7 cellular contexts compared by ENCODE assay signal in the genomic region with DNA sequence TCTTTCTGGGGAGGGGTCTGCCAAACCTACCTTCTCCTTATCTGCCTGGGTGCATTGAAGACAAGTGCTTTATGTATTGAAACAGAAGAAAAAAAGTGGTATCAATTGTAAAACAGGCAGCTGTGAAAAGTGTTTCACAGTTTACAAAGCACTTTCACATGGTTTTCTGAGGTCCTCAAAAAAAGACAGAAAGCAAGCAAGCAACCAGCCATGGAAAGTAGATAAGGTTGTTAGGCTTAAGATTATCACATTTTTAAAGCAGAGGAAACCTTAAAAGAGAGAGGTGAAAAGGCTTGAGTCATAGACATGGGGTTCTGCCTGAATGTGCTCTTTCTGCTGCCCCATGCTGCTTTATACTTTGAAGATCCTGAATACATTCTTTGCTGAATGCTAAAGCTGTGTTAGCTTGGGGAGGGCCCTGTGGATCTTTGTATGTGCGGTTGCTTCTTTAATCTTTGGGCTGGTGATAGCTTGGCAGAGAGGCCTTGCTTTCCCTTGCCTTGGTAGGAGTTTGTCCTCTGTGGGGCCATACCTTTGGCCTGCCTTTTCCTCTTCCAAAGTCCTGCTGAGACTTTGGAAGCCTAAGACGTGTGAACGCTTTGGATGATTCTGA. TPM values are rescaled to one million over a fixed set of nuclear protein-coding genes. Genes with fewer than 3 reads are reported as not detected.
A peak's percentile ranks its signal among the peaks of the same experiment; 100 is the strongest.
DNase-seq lines count a peak whose midpoint lies in the region; ATAC-seq and TF ChIP-seq lines count a peak whose summit lies in the region.

No MANE protein-coding gene starts in this region.

- H3K36me3 Mint-ChIP-seq in activated T-helper 1 cell treated with anti-CD3 and anti-CD28 coated beads, Interleukin-12 subunit alpha, Interleukin-12 subunit beta, Interleukin-2, Interleukin-4 antibody, amounts not matched to agents 30 ng/mL and 10 ng/mL and 1 ng/mL, durations not matched to agents 14 hours and 24 hours and 36 hours (ENCODE audit: low read depth) = peaks cover 42% of the 10 kb centered on the region

- H3K9ac ChIP-seq in HUES48 (ENCODE audit: low read depth, low read length) (no peak overlapping the region), iPS-15b (ENCODE audit: low read depth, low read length) (no peak overlapping the region)

- peak overlapping the region; percentile 99 for H3K27ac Mint-ChIP-seq in activated T-helper 1 cell treated with anti-CD3 and anti-CD28 coated beads, Interleukin-12 subunit alpha, Interleukin-12 subunit beta, Interleukin-2, Interleukin-4 antibody, amounts not matched to agents 30 ng/mL and 10 ng/mL and 1 ng/mL, durations not matched to agents 14 hours and 24 hours and 36 hours

- no peaks in the 10 kb centered on the region for H3K36me3 ChIP-seq in HUES48 (ENCODE audit: control insufficient read depth, insufficient read depth, low read length)
- H3K36me3 ChIP-seq in iPS-15b (ENCODE audit: control insufficient read depth, insufficient read depth, low read length) = no peaks in the 10 kb centered on the region
- peaks cover 0 to 10% (median 6%) of the 10 kb centered on the region in 4 donors for H3K36me3 ChIP-seq in stomach
- H3K36me3 ChIP-seq in mucosa of descending colon (ENCODE audit: low read depth) = no peaks in the 10 kb centered on the region

- no peaks in the 10 kb centered on the region for H3K9me3 Mint-ChIP-seq in activated T-helper 1 cell treated with anti-CD3 and anti-CD28 coated beads, Interleukin-12 subunit alpha, Interleukin-12 subunit beta, Interleukin-2, Interleukin-4 antibody, amounts not matched to agents 30 ng/mL and 10 ng/mL and 1 ng/mL, durations not matched to agents 14 hours and 24 hours and 36 hours

- H3K9me3 ChIP-seq in HUES48 (ENCODE audit: control insufficient read depth, insufficient read depth, low read length) = no peaks in the 10 kb centered on the region
- H3K9me3 ChIP-seq in iPS-15b (ENCODE audit: control insufficient read depth, insufficient read depth, low read length) = no peaks in the 10 kb centered on the region
- H3K9me3 ChIP-seq in stomach = no peaks in the 10 kb centered on the region
- H3K9me3 ChIP-seq in mucosa of descending colon = no peaks in the 10 kb centered on the region

- WGBS in stomach, 5 donors = 20 to 56% (median 38%) methylated on average over 3 of the region's 3 CpGs

- peak overlapping the region; percentile 76 for H3K27ac ChIP-seq in HUES48 (ENCODE audit: low read depth, low read length)
- peak overlapping the region; percentile 93 to 98 (median 94) for H3K27ac ChIP-seq in stomach

- peaks cover 73% of the 10 kb centered on the region for H3K4me1 Mint-ChIP-seq in activated T-helper 1 cell treated with anti-CD3 and anti-CD28 coated beads, Interleukin-12 subunit alpha, Interleukin-12 subunit beta, Interleukin-2, Interleukin-4 antibody, amounts not matched to agents 30 ng/mL and 10 ng/mL and 1 ng/mL, durations not matched to agents 14 hours and 24 hours and 36 hours (ENCODE audit: low read depth)

- no peak for TF ChIP-seq POLR2A in stomach (IDR thresholded peaks at IDR 0.05)

- H3K4me3 Mint-ChIP-seq in activated T-helper 1 cell treated with anti-CD3 and anti-CD28 coated beads, Interleukin-12 subunit alpha, Interleukin-12 subunit beta, Interleukin-2, Interleukin-4 antibody, amounts not matched to agents 30 ng/mL and 10 ng/mL and 1 ng/mL, durations not matched to agents 14 hours and 24 hours and 36 hours = peak overlapping the region; percentile 100

- H3K4me3 ChIP-seq in HUES48 (ENCODE audit: low read depth, low read length) = peak overlapping the region; percentile 69
- peak overlapping the region; percentile 88 for H3K4me3 ChIP-seq in iPS-15b (ENCODE audit: low read depth, low read length)
- peak overlapping the region; percentile 61 to 83 (median 72) for H3K4me3 ChIP-seq in stomach
- no peak overlapping the region for H3K4me3 ChIP-seq in mucosa of descending colon

- ATAC-seq in mucosa of descending colon (no peak), GM18868 (IDR thresholded peaks at IDR 0.05; ENCODE audit: unreplicated experiment) (no peak)

- intact Hi-C loops in activated T-helper 1 cell treated with anti-CD3 and anti-CD28 coated beads, Interleukin-12 subunit alpha, Interleukin-12 subunit beta, Interleukin-2, Interleukin-4 antibody, amounts not matched to agents 30 ng/mL and 10 ng/mL and 1 ng/mL, durations not matched to agents 14 hours and 24 hours and 36 hours (cut with micrococcal nuclease) = loop anchor here (1.0 to 5.0 kb wide), 5 partner anchors 14 to 173 kb away; no protein-coding TSS in a partner anchor
- intact Hi-C loops in stomach (cut with DNase I; ENCODE audit: low total_unique reads) (loop anchor here (10.0 kb wide), 1 partner anchor 57 kb away; no protein-coding TSS in a partner anchor), mucosa of descending colon (cut with DNase I, micrococcal nuclease) (no loop called here)

- H3K4me1 ChIP-seq in HUES48 (ENCODE audit: control insufficient read depth, insufficient read depth, low read length) (peaks cover 44% of the 10 kb centered on the region), iPS-15b (ENCODE audit: control insufficient read depth, insufficient read depth, low read length) (peaks cover 19% of the 10 kb centered on the region), stomach (peaks cover 63 to 84% (median 71%) of the 10 kb centered on the region in 4 donors), mucosa of descending colon (ENCODE audit: low read depth) (peaks cover 42% of the 10 kb centered on the region)

- no peak for TF ChIP-seq EP300 in stomach (IDR thresholded peaks at IDR 0.05)

- H3K27me3 ChIP-seq in HUES48 (ENCODE audit: control insufficient read depth, insufficient read depth, low read length) (peaks cover 25% of the 10 kb centered on the region), iPS-15b (ENCODE audit: control insufficient read depth, insufficient read depth, low read length) (peaks cover 14% of the 10 kb centered on the region), stomach (no peaks in the 10 kb centered on the region)

- no peaks in the 10 kb centered on the region for H3K27me3 Mint-ChIP-seq in activated T-helper 1 cell treated with anti-CD3 and anti-CD28 coated beads, Interleukin-12 subunit alpha, Interleukin-12 subunit beta, Interleukin-2, Interleukin-4 antibody, amounts not matched to agents 30 ng/mL and 10 ng/mL and 1 ng/mL, durations not matched to agents 14 hours and 24 hours and 36 hours (ENCODE audit: insufficient read depth)

- TF ChIP-seq CTCF in stomach (IDR thresholded peaks at IDR 0.05) (no peak), mucosa of descending colon (IDR thresholded peaks at IDR 0.05) (no peak)

- no peak for DNase-seq in activated T-helper 1 cell treated with anti-CD3 and anti-CD28 coated beads, Interleukin-12 subunit alpha, Interleukin-12 subunit beta, Interleukin-2, Interleukin-4 antibody, amounts not matched to agents 30 ng/mL and 10 ng/mL and 1 ng/mL, durations not matched to agents 14 hours and 24 hours and 36 hours (ENCODE audit: low spot score)
- DNase-seq in stomach (no peak), mucosa of descending colon (no peak), COLO668 (lab: John Stamatoyannopoulos, UW; ENCODE audit: unreplicated experiment) (no peak)

RNA-seq across cellular contexts. Expression of a gene that starts 2.6 kb away (rescaled TPM):
- 80.2 and 80.4 TPM in 2 replicates for total RNA-seq in activated T-helper 1 cell treated with anti-CD3 and anti-CD28 coated beads, Interleukin-12 subunit alpha, Interleukin-12 subunit beta, Interleukin-2, Interleukin-4 antibody, amounts not matched to agents 30 ng/mL and 10 ng/mL and 1 ng/mL, durations not matched to agents 14 hours and 24 hours and 36 hours
- total RNA-seq in stomach = 100 to 1,000 TPM in 1 of 5 donors, 10 to 100 TPM in 4; 22.8 to 103 (median 48.1) TPM
- 10 to 100 TPM in 2 of 3 donors, 1 to 10 TPM in 1; 6.8 to 18.2 (median 10.7) TPM for polyA plus RNA-seq in stomach
- total RNA-seq in mucosa of descending colon = 10 to 100 TPM; 38.5 to 76.3 (median 44.9) TPM

Comparison
In these comparisons a context has a peak if more than half of its experiments do, and no peak if none do; other contexts are left out.
1. intact Hi-C loops: an anchor here in activated T-helper 1 cell treated with anti-CD3 and anti-CD28 coated beads, Interleukin-12 subunit alpha, Interleukin-12 subunit beta, Interleukin-2, Interleukin-4 antibody, amounts not matched to agents 30 ng/mL and 10 ng/mL and 1 ng/mL, durations not matched to agents 14 hours and 24 hours and 36 hours (1.0 to 5.0 kb wide) and stomach (10.0 kb wide); none called in mucosa of descending colon.